8 cellular contexts compared by ENCODE assay signal in the genomic region with DNA sequence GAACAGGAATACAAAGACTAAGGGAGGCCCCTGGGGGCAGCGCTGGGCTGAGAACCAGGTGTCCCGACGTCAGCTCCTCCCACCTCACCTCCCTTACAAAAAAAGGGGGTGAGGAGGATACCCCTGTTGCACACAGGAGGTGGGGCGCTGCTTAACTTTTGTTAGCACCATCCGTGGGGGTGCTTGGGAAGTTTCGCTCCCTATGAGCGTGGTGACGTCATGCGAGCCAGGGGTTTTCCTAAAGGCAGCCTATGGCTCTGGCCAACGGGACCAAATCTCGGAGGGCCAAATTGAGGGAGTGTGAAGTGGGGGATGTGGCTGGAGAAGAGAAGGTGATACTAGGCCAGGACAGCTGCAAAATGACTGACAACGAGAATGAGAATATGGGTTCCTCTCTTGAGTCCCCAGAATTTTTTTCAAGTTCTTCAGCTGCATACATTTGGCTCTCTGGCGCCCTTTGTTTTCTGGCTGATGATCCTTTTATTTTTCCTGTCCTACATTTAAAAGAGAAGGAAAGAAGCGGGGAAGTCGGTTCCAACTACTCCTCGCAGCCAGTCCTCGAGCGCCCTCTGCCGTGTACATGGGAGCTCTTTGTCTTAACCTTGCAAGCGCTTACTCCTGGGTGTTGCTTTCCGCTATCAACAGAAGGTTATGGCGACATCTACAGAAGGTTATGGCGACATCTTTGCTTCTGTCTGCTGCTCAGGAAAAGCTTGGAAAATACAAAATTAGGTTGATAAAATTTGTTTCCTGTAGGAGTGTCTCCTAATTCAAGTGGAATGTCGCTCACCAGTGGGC. TPM values are rescaled to one million over a fixed set of nuclear protein-coding genes. Genes with fewer than 3 reads are reported as not detected.
DNase-seq lines count a peak whose midpoint lies in the region; ATAC-seq and TF ChIP-seq lines count a peak whose summit lies in the region.

No MANE protein-coding gene starts in this region.

- H3K9me3 ChIP-seq in adrenal gland (replicated peaks in 1 of 3), result no peaks in the 10 kb centered on the region
- H3K9me3 ChIP-seq in heart right ventricle, result no peaks in the 10 kb centered on the region

- H3K36me3 ChIP-seq in adrenal gland (replicated peaks in 1 of 2) (no peaks in the 10 kb centered on the region), heart right ventricle (no peaks in the 10 kb centered on the region)

- peak; percentile 75 for ATAC-seq in HG02870 (IDR thresholded peaks at IDR 0.05; ENCODE audit: unreplicated experiment)
- peak; percentile 79 to 91 (median 86) for ATAC-seq in heart right ventricle

- H3K4me3 ChIP-seq in adrenal gland, result peak overlapping the region in 1 of 4 donors; percentile 6
- H3K4me3 ChIP-seq in heart right ventricle, result peak overlapping the region in 7 of 10 donors; percentile 9 to 40 (median 23)

- intact Hi-C loops in adrenal gland (cut with DNase I), result no loop called here
- intact Hi-C loops in heart right ventricle (cut with DNase I), result loop anchor here in 8 of 10 donors (5.0 to 10.0 kb wide), 13 partner anchors 84 to 1336 kb away; no protein-coding TSS in a partner anchor
- intact Hi-C loops in posterior cingulate gyrus (cut with DNase I), result loop anchor here (2.0 to 5.0 kb wide), 4 partner anchors 94 to 1329 kb away; a partner anchor contains a TSS

- H3K27me3 ChIP-seq in adrenal gland (no peaks in the 10 kb centered on the region), heart right ventricle (no peaks in the 10 kb centered on the region)

- peak; percentile 1 for DNase-seq in activated naive CD4-positive, alpha-beta T cell treated with Interleukin-2 at 50 U/mL for 16 hours
- no peak for DNase-seq in activated naive CD4-positive, alpha-beta T cell (lab: John Stamatoyannopoulos, UW)
- DNase-seq in NCI-H2171 (lab: John Stamatoyannopoulos, UW) (peak; percentile 65), adrenal gland (peak; percentile 83 to 95 (median 87)), heart right ventricle (peak; percentile 90), posterior cingulate gyrus (peak; percentile 80 to 98 (median 94)), NCI-H1105 treated with DMSO at 0.1 percent for 48 hours (lab: John Stamatoyannopoulos, UW) (no peak)

- WGBS in adrenal gland, 4 donors, result 21 to 29% (median 25%) methylated on average over 24 of the region's 24 CpGs
- WGBS in heart right ventricle, 2 donors, result 24 to 30% methylated on average over 24 of the region's 24 CpGs

- TF ChIP-seq CTCF in adrenal gland (IDR thresholded peaks at IDR 0.05) (peak; percentile 57 to 77 (median 69)), heart right ventricle (IDR thresholded peaks at IDR 0.05) (peak; percentile 49 to 90 (median 81))

- H3K4me1 ChIP-seq in adrenal gland (replicated peaks in 1 of 2) (peaks cover 0 to 6% of the 10 kb centered on the region in 2 donors), heart right ventricle (peaks cover 0 to 36% (median 25%) of the 10 kb centered on the region in 9 donors)

- TF ChIP-seq POLR2A in adrenal gland (IDR thresholded peaks at IDR 0.05), result no peak

- no peak overlapping the region for H3K27ac ChIP-seq in adrenal gland
- H3K27ac ChIP-seq in heart right ventricle, result peak overlapping the region in 3 of 10 donors; percentile 2 to 58 (median 36)

RNA-seq across cellular contexts. Expression of a gene that starts 48.0 kb away (rescaled TPM):
- total RNA-seq in adrenal gland (under 1 TPM in 2 of 8 donors, not detected in 6; 0.14 to 0.48 TPM), heart right ventricle (1 to 10 TPM in 2 of 10 donors, under 1 TPM in 4, not detected in 4; 0.37 to 2.0 (median 0.87) TPM)
- polyA plus RNA-seq in adrenal gland (under 1 TPM in 1 of 3 donors, not detected in 2; 0.03 TPM), heart right ventricle (under 1 TPM; 0.01 to 0.07 TPM)

Comparison
In these comparisons a context has a peak if more than half of its experiments do, and no peak if none do; other contexts are left out.
1. DNase-seq: peak in activated naive CD4-positive, alpha-beta T cell treated with Interleukin-2 at 50 U/mL for 16 hours (single experiment), NCI-H2171 (single experiment), adrenal gland (7 of 7), heart right ventricle (2 of 2) and posterior cingulate gyrus (10 of 10); none in activated naive CD4-positive, alpha-beta T cell (0 of 4) and NCI-H1105 treated with DMSO at 0.1 percent for 48 hours (single experiment).
2. intact Hi-C loops: an anchor here in heart right ventricle (5.0 to 10.0 kb wide) and posterior cingulate gyrus (2.0 to 5.0 kb wide); none called in adrenal gland.